Comparison of ENCODE assay signal across 8 cellular contexts in genomic region chr12:89709157-89709993, GRCh38. TPM values are rescaled to one million over a fixed set of nuclear protein-coding genes. Genes with fewer than 3 reads are reported as not detected.
DNase-seq lines count a peak whose midpoint lies in the region; ATAC-seq and TF ChIP-seq lines count a peak whose summit lies in the region.

No MANE protein-coding gene starts in this region.

- peak overlapping the region; percentile 86 for H3K9ac ChIP-seq in KMS-11

- H3K4me3 Mint-ChIP-seq in activated T-cell treated with anti-CD3 and anti-CD28 coated beads, Interleukin-2, amount 50 U/mL, for 72 hours = peak overlapping the region; percentile 89 to 97

- no peaks in the 10 kb centered on the region for H3K9me3 Mint-ChIP-seq in activated T-cell treated with anti-CD3 and anti-CD28 coated beads, Interleukin-2, amount 50 U/mL, for 72 hours

- H3K4me3 ChIP-seq in KMS-11 (IDR thresholded peaks at IDR 0.05; ENCODE audit: insufficient read depth, low read depth, low read length) = no peak overlapping the region
- H3K4me3 ChIP-seq in Panc1 (ENCODE audit: low read depth in 2 of 2, low read length in 2 of 2) = peak overlapping the region; percentile 78 to 88
- peak overlapping the region; percentile 72 to 97 (median 90) for H3K4me3 ChIP-seq in esophagus muscularis mucosa
- peak overlapping the region; percentile 81 to 89 for H3K4me3 ChIP-seq in muscle layer of duodenum (ENCODE audit: low read depth in 1 of 2, low read length in 2 of 2)

- TF ChIP-seq POLR2A in esophagus muscularis mucosa (IDR thresholded peaks at IDR 0.05; ENCODE audit: low read depth) = peak; percentile 95

- H3K27ac ChIP-seq in KMS-11 = peak overlapping the region; percentile 87
- H3K27ac ChIP-seq in Panc1 (ENCODE audit: low read length) = peak overlapping the region; percentile 79
- peak overlapping the region; percentile 95 to 99 (median 98) for H3K27ac ChIP-seq in esophagus muscularis mucosa (replicated peaks in 1 of 4)
- peak overlapping the region; percentile 87 for H3K27ac ChIP-seq in muscle layer of duodenum (ENCODE audit: low read length)

- H3K27me3 ChIP-seq in KMS-11 (ENCODE audit: insufficient read depth, low read depth) (no peaks in the 10 kb centered on the region), Panc1 (ENCODE audit: control insufficient read depth, insufficient read depth, low read length) (peaks cover 3% of the 10 kb centered on the region), esophagus muscularis mucosa (no peaks in the 10 kb centered on the region), muscle layer of duodenum (ENCODE audit: low read depth, low read length) (no peaks in the 10 kb centered on the region)

- H3K36me3 ChIP-seq in KMS-11 (ENCODE audit: insufficient read depth) = no peaks in the 10 kb centered on the region
- no peaks in the 10 kb centered on the region; the same call in 1 of the 2 replicates for H3K36me3 ChIP-seq in Panc1 (ENCODE audit: control insufficient read depth, insufficient read depth, low read length)
- H3K36me3 ChIP-seq in esophagus muscularis mucosa = no peaks in the 10 kb centered on the region
- peaks cover 0 to 6% of the 10 kb centered on the region in 2 donors for H3K36me3 ChIP-seq in muscle layer of duodenum (ENCODE audit: control insufficient read depth in 1 of 2, insufficient read depth in 2 of 2, low read length in 2 of 2)

- POLR2A ChIA-PET in Panc1 (lab: Charles Lee) = interaction anchor here (0.6 to 0.7 kb wide), 2 partner anchors 36 to 155 kb away, joined by 4 to 5 read pairs; no protein-coding TSS in a partner anchor

- peaks cover 5% of the 10 kb centered on the region; the same call in 1 of the 2 replicates for H4K20me1 ChIP-seq in KMS-11 (ENCODE audit: insufficient read depth)

- peak; percentile 83 for TF ChIP-seq EP300 in esophagus muscularis mucosa (IDR thresholded peaks at IDR 0.05)

- no peaks in the 10 kb centered on the region for H3K36me3 Mint-ChIP-seq in activated T-cell treated with anti-CD3 and anti-CD28 coated beads, Interleukin-2, amount 50 U/mL, for 72 hours (ENCODE audit: insufficient read depth in 2 of 2)

- H3K4me1 Mint-ChIP-seq in activated T-cell treated with anti-CD3 and anti-CD28 coated beads, Interleukin-2, amount 50 U/mL, for 72 hours (ENCODE audit: low read depth) = peaks cover 40% of the 10 kb centered on the region

- H3K27ac Mint-ChIP-seq in activated T-cell treated with anti-CD3 and anti-CD28 coated beads, Interleukin-2, amount 50 U/mL, for 72 hours = peak overlapping the region; percentile 63

- peak; percentile 93 for DNase-seq in DMS79 treated with DMSO at 0.1 percent for 48 hours (lab: John Stamatoyannopoulos, UW)
- peak; percentile 75 for DNase-seq in Panc1 (ENCODE audit: low read depth, low spot score)
- DNase-seq in activated T-cell treated with anti-CD3 and anti-CD28 coated beads, Interleukin-2, amount 50 U/mL, for 72 hours = peak; percentile 98
- DNase-seq in esophagus muscularis mucosa (ENCODE audit: extremely low spot score) = peak; percentile 100
- DNase-seq in stimulated activated CD8-positive, alpha-beta memory T cell treated with anti-CD3 and anti-CD28 coated beads, Interleukin-7, amount 100 ng/mL, for 24 hours (ENCODE audit: low read depth) = peak; percentile 99

- H3K27me3 Mint-ChIP-seq in activated T-cell treated with anti-CD3 and anti-CD28 coated beads, Interleukin-2, amount 50 U/mL, for 72 hours (ENCODE audit: low read depth) = no peaks in the 10 kb centered on the region

- in situ Hi-C loops in Panc1 (cut with HindIII; ENCODE audit: low pct_unique_long_range_greater_than_20kb, low sequenced_read_pairs) = no loop called here

- H3K79me2 ChIP-seq in KMS-11 (ENCODE audit: insufficient read depth, low read depth) = peaks cover 36% of the 10 kb centered on the region

- peak overlapping the region; percentile 29; the same call in 1 of the 2 replicates for H3K4me2 ChIP-seq in KMS-11

- H3K9me3 ChIP-seq in Panc1 (ENCODE audit: control insufficient read depth, insufficient read depth, low read depth, low read length) = no peaks in the 10 kb centered on the region
- no peaks in the 10 kb centered on the region for H3K9me3 ChIP-seq in esophagus muscularis mucosa
- H3K9me3 ChIP-seq in muscle layer of duodenum (ENCODE audit: control insufficient read depth in 1 of 2, low read length in 2 of 2) = no peaks in the 10 kb centered on the region

- ATAC-seq in GM21786 (IDR thresholded peaks at IDR 0.05; ENCODE audit: unreplicated experiment) (peak; percentile 61), Panc1 (peak; percentile 86)
- peak; percentile 75 to 79 for ATAC-seq in activated T-cell treated with anti-CD3 and anti-CD28 coated beads, Interleukin-2, amount 50 U/mL, for 72 hours (replicated peaks in 1 of 2)

- WGBS in esophagus muscularis mucosa = 0% methylated on average over 4 of the region's 102 CpGs

- peak overlapping the region; percentile 72 for H2AFZ ChIP-seq in KMS-11 (ENCODE audit: low read depth)

- H3K4me1 ChIP-seq in KMS-11 (ENCODE audit: low read depth, poor library complexity, severe bottlenecking) (peaks cover 29% of the 10 kb centered on the region), Panc1 (ENCODE audit: control insufficient read depth, insufficient read depth, low read length) (peaks cover 15% of the 10 kb centered on the region), esophagus muscularis mucosa (peaks cover 13 to 35% (median 19%) of the 10 kb centered on the region in 4 donors), muscle layer of duodenum (ENCODE audit: control insufficient read depth in 1 of 2, insufficient read depth in 2 of 2, low read length in 2 of 2) (peaks cover 0 to 14% of the 10 kb centered on the region in 2 donors)

- CTCF ChIA-PET in Panc1 (lab: Charles Lee) = interaction anchor here (0.6 kb wide), 1 partner anchor 26 kb away, joined by 3 read pairs; no protein-coding TSS in a partner anchor

- BruUV-seq in Panc1 (replicated peaks; lab: Mats Ljungman, UMichigan) = no TSS peak

- TF ChIP-seq CTCF in KMS-11 (conservative IDR thresholded peaks at IDR 0.05; ENCODE audit: low read depth, low read length) (no peak), Panc1 (IDR thresholded peaks at IDR 0.05) (no peak), esophagus muscularis mucosa (IDR thresholded peaks at IDR 0.05) (no peak)

- intact Hi-C loops in Panc1 (cut with micrococcal nuclease; ENCODE audit: unreplicated experiment) = loop anchor here (5.0 kb wide), 2 partner anchors 167 to 238 kb away; no protein-coding TSS in a partner anchor
- intact Hi-C loops in esophagus muscularis mucosa (cut with DNase I) = loop anchor here (5.0 kb wide), 2 partner anchors 167 to 1567 kb away; partner anchors contain the start of genes CEP290 and TMTC3

RNA-seq across cellular contexts. Expression of gene ATP2B1, which starts 0.7 kb away (rescaled TPM):
- 64.5 TPM for total RNA-seq in Panc1 (2021; ENCODE audit: unreplicated experiment)
- 21.8 TPM for polyA plus RNA-seq in Panc1 (2012; ENCODE audit: insufficient read length)
- total RNA-seq in activated T-cell treated with anti-CD3 and anti-CD28 coated beads, Interleukin-2, amount 50 U/mL, for 72 hours = 10 to 100 TPM; 19.4 to 25.5 TPM
- total RNA-seq in esophagus muscularis mucosa = 10 to 100 TPM; 16.0 to 36.9 (median 20.7) TPM
